In genomic region chr10:5665380-5666323, GRCh38 we compare ENCODE assay signal across 8 cellular contexts. TPM values are rescaled to one million over a fixed set of nuclear protein-coding genes. Genes with fewer than 3 reads are reported as not detected.
A peak's percentile ranks its signal among the peaks of the same experiment; 100 is the strongest.
DNase-seq lines count a peak whose midpoint lies in the region; ATAC-seq and TF ChIP-seq lines count a peak whose summit lies in the region.

No MANE protein-coding gene starts in this region.

- no peak for TF ChIP-seq POLR2A in breast epithelium (IDR thresholded peaks at IDR 0.05)

- peak overlapping the region; percentile 68 to 97 (median 76) for H3K4me3 ChIP-seq in breast epithelium

- no peaks in the 10 kb centered on the region for H3K27me3 ChIP-seq in breast epithelium

- H3K36me3 Mint-ChIP-seq in CD14-positive monocyte: peaks cover 0 to 3% of the 10 kb centered on the region in 2 donors
- H3K36me3 Mint-ChIP-seq in stimulated activated naive CD8-positive, alpha-beta T cell treated with anti-CD3 and anti-CD28 coated beads, Interleukin-15, Interleukin-2, amounts not matched to agents 100 ng/mL and 50 ng/mL, for 24 hours (ENCODE audit: low read depth): no peaks in the 10 kb centered on the region

- peaks cover 0 to 2% (median 0%) of the 10 kb centered on the region in 3 donors for H3K27me3 Mint-ChIP-seq in CD14-positive monocyte (ENCODE audit: low read depth in 3 of 3)
- H3K27me3 Mint-ChIP-seq in stimulated activated naive CD8-positive, alpha-beta T cell treated with anti-CD3 and anti-CD28 coated beads, Interleukin-15, Interleukin-2, amounts not matched to agents 100 ng/mL and 50 ng/mL, for 24 hours: peaks cover 7% of the 10 kb centered on the region

- no peak for TF ChIP-seq CTCF in CD14-positive monocyte (IDR thresholded peaks at IDR 0.05)
- no peak for TF ChIP-seq CTCF in breast epithelium (IDR thresholded peaks at IDR 0.05)

- ATAC-seq in GM21576 (IDR thresholded peaks at IDR 0.05; ENCODE audit: unreplicated experiment): peak; percentile 35
- ATAC-seq in left lobe of liver: peak; percentile 62

- peaks cover 0 to 9% of the 10 kb centered on the region in 2 donors for H3K4me1 ChIP-seq in breast epithelium

- no peaks in the 10 kb centered on the region for H3K9me3 Mint-ChIP-seq in CD14-positive monocyte
- no peaks in the 10 kb centered on the region for H3K9me3 Mint-ChIP-seq in stimulated activated naive CD8-positive, alpha-beta T cell treated with anti-CD3 and anti-CD28 coated beads, Interleukin-15, Interleukin-2, amounts not matched to agents 100 ng/mL and 50 ng/mL, for 24 hours

- H3K4me1 Mint-ChIP-seq in CD14-positive monocyte: peaks cover 25% of the 10 kb centered on the region
- H3K4me1 Mint-ChIP-seq in stimulated activated naive CD8-positive, alpha-beta T cell treated with anti-CD3 and anti-CD28 coated beads, Interleukin-15, Interleukin-2, amounts not matched to agents 100 ng/mL and 50 ng/mL, for 24 hours (ENCODE audit: low read depth): peaks cover 13% of the 10 kb centered on the region

- intact Hi-C loops in CD14-positive monocyte (cut with micrococcal nuclease): no loop called here
- intact Hi-C loops in breast epithelium (cut with DNase I; ENCODE audit: low total_unique reads): no loop called here

- peak overlapping the region; percentile 85 to 93 (median 89) for H3K27ac Mint-ChIP-seq in CD14-positive monocyte
- peak overlapping the region; percentile 50 for H3K27ac Mint-ChIP-seq in stimulated activated naive CD8-positive, alpha-beta T cell treated with anti-CD3 and anti-CD28 coated beads, Interleukin-15, Interleukin-2, amounts not matched to agents 100 ng/mL and 50 ng/mL, for 24 hours

- H3K9me3 ChIP-seq in breast epithelium: no peaks in the 10 kb centered on the region

- DNase-seq in CD14-positive monocyte (ENCODE audit: low spot score) (no peak), NOMO-1 treated with DMSO at 0.1 percent for 48 hours (lab: John Stamatoyannopoulos, UW; ENCODE audit: unreplicated experiment) (peak; percentile 55), breast epithelium (ENCODE audit: low spot score in 2 of 2) (no peak), left lobe of liver (ENCODE audit: low spot score) (no peak), NK-92 (lab: John Stamatoyannopoulos, UW; ENCODE audit: unreplicated experiment) (no peak), iPS-NIHi11 (ENCODE audit: low spot score) (no peak)

- peak overlapping the region; percentile 93 to 96 for H3K4me3 Mint-ChIP-seq in CD14-positive monocyte
- peak overlapping the region; percentile 80 for H3K4me3 Mint-ChIP-seq in stimulated activated naive CD8-positive, alpha-beta T cell treated with anti-CD3 and anti-CD28 coated beads, Interleukin-15, Interleukin-2, amounts not matched to agents 100 ng/mL and 50 ng/mL, for 24 hours

- H3K36me3 ChIP-seq in breast epithelium: no peaks in the 10 kb centered on the region

- H3K27ac ChIP-seq in breast epithelium: peak overlapping the region; percentile 90 to 96

RNA-seq across cellular contexts. Expression of gene ASB13, which starts 0.7 kb away (rescaled TPM):
- polyA plus RNA-seq in CD14-positive monocyte: 10 to 100 TPM; 37.8 to 44.1 TPM
- 10 to 100 TPM; 37.9 to 61.8 (median 42.9) TPM for total RNA-seq in breast epithelium
- 128 TPM for total RNA-seq in left lobe of liver

RNA-seq across cellular contexts. Expression of gene TASOR2, which starts 19.0 kb away (rescaled TPM):
- 1 to 10 TPM; 3.2 to 9.5 TPM for polyA plus RNA-seq in CD14-positive monocyte
- total RNA-seq in breast epithelium (100 to 1,000 TPM in 1 of 3 donors, 10 to 100 TPM in 2; 80.5 to 115 (median 98.6) TPM), left lobe of liver (20.2 TPM)
